ENCODE assay signal across 14 cellular contexts in the genomic region with DNA sequence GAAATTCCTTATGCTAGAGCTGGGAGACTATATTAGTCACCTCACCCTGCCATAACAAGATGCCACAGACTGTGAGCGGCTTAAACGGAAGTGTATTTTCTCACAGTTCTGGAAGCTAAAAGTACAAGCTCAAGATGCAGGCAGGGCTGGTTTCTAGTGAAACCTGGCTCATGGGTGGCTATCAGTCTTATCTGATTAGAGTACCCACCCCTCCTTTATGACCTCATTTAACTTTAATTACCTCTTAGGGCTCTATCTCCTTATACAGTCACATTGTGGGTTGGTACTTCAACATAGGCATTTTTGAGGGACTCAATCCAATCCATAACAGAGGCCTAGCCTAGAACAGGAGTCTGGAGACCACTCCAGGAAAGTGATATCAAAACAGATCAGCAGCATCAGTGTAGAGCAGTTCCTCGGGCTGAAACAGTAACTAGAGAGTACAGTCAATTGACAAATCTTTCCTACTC. TPM values are rescaled to one million over a fixed set of nuclear protein-coding genes. Genes with fewer than 3 reads are reported as not detected.
DNase-seq lines count a peak whose midpoint lies in the region; ATAC-seq and TF ChIP-seq lines count a peak whose summit lies in the region.
"Had no signal": no experiment of that assay in that cellular context is flagged by ENCODE, and none has a peak within 500 bp of the region (broad histone marks: within the 10 kb centered on the region; RNA-seq: fewer than 3 reads in every experiment).

No MANE protein-coding gene starts in this region.

- peak; percentile 24 for DNase-seq in AG20443 (ENCODE audit: low spot score)
- peak; percentile 16 for DNase-seq in HS-5 (ENCODE audit: low read depth)
- DNase-seq in brain microvascular endothelial cell, result peak; percentile 67
- DNase-seq in kidney tubule cell (ENCODE audit: low spot score), result peak; percentile 56
- DNase-seq in omental fat pad (ENCODE audit: low spot score), result no peak
- DNase-seq in activated T-cell treated with anti-CD3 and anti-CD28 coated beads, Interleukin-2, amount 50 U/mL, for 48 hours, result no peak
- DNase-seq: BE2C; hippocampal formation; naive B cell; NCI-H2107; stimulated activated naive CD4-positive, alpha-beta T cell had no signal

- H3K27ac ChIP-seq in brain microvascular endothelial cell, result peak overlapping the region; percentile 35
- H3K27ac ChIP-seq: VCaP had no signal

- H3K4me3 ChIP-seq in brain microvascular endothelial cell (ENCODE audit: low read depth, low read length), result no peak overlapping the region

- no peak for TF ChIP-seq CTCF in brain microvascular endothelial cell (IDR thresholded peaks at IDR 0.05; ENCODE audit: low read depth, low read length, missing control alignments)
- TF ChIP-seq CTCF in omental fat pad (IDR thresholded peaks at IDR 0.05), result no peak

- in situ Hi-C loops in brain microvascular endothelial cell (cut with HindIII; ENCODE audit: low pct_ligation_motif_present, low sequenced_read_pairs), result loop anchor here (25.0 kb wide), 1 partner anchor 175 kb away; no protein-coding TSS in a partner anchor

- H3K36me3 ChIP-seq in brain microvascular endothelial cell (replicated peaks), result peaks cover 21% of the 10 kb centered on the region
- H3K36me3 ChIP-seq: BE2C had no signal

- ATAC-seq in omental fat pad (ENCODE audit: low FRiP score), result no peak
- no peak for ATAC-seq in HG02798 (IDR thresholded peaks at IDR 0.05; ENCODE audit: poor library complexity, unreplicated experiment)
- no peak for ATAC-seq in HG03045 (IDR thresholded peaks at IDR 0.05; ENCODE audit: unreplicated experiment)

- no peaks in the 10 kb centered on the region for H3K27me3 ChIP-seq in brain microvascular endothelial cell (replicated peaks)
- H3K27me3 ChIP-seq: BE2C had no signal

RNA-seq across cellular contexts. Expression of a gene that starts 2.3 kb away (rescaled TPM):
- 10 to 100 TPM in 3 of 4 donors, 1 to 10 TPM in 1; 8.4 to 14.2 (median 11.5) TPM for total RNA-seq in omental fat pad

RNA-seq across cellular contexts. Expression of a gene that starts 46.2 kb away (rescaled TPM):
- 10 to 100 TPM in 3 of 4 donors, 1 to 10 TPM in 1; 6.6 to 47.9 (median 25.5) TPM for total RNA-seq in omental fat pad

Comparison
In these comparisons a context has a peak if more than half of its experiments do, and no peak if none do; other contexts are left out.
1. DNase-seq: peak in AG20443 (single experiment), HS-5 (single experiment), brain microvascular endothelial cell (single experiment) and kidney tubule cell (single experiment); none in omental fat pad (single experiment) and activated T-cell treated with anti-CD3 and anti-CD28 coated beads, Interleukin-2, amount 50 U/mL, for 48 hours (0 of 2).